25 cellular contexts compared by ENCODE assay signal in genomic region chr17:16926061-16926511, GRCh38. TPM values are rescaled to one million over a fixed set of nuclear protein-coding genes. Genes with fewer than 3 reads are reported as not detected.
"Had no signal": no experiment of that assay in that cellular context is flagged by ENCODE, and none has a peak within 500 bp of the region (broad histone marks: within the 10 kb centered on the region; RNA-seq: fewer than 3 reads in every experiment).

No MANE protein-coding gene starts in this region.

- H3K27ac Mint-ChIP-seq: activated naive CD8-positive, alpha-beta T cell; activated T-cell treated with anti-CD3 and anti-CD28 coated beads, Interleukin-2, amount 50 U/mL, for 24 hours; naive thymus-derived CD8-positive, alpha-beta T cell; T-cell had no signal

- H3K9me3 Mint-ChIP-seq: activated T-cell treated with anti-CD3 and anti-CD28 coated beads, Interleukin-2, amount 50 U/mL, for 24 hours; naive thymus-derived CD8-positive, alpha-beta T cell; T-cell had no signal

- DNase-seq: activated CD4-positive, alpha-beta T cell treated with anti-CD3 and anti-CD28 coated beads, Interleukin-2, amount 50 U/mL, for 48 hours; amniotic stem cell; caudate nucleus; colonic mucosa; effector CD4-positive, alpha-beta T cell; esophagus squamous epithelium; hypothalamus; kidney glomerular epithelial cell; mammary epithelial cell; naive thymus-derived CD8-positive, alpha-beta T cell; nucleus accumbens; right cardiac atrium; stimulated activated CD4-positive, alpha-beta T cell treated with anti-CD3 and anti-CD28 coated beads, Interleukin-1b, Interleukin-23, amount 100 ng/mL, for 48 hours; stomach; T-cell; T-helper 9 cell; testis had no signal

- H3K27me3 Mint-ChIP-seq: activated naive CD8-positive, alpha-beta T cell; activated T-cell treated with anti-CD3 and anti-CD28 coated beads, Interleukin-2, amount 50 U/mL, for 24 hours; naive thymus-derived CD8-positive, alpha-beta T cell; T-cell had no signal

- ATAC-seq: mucosa of descending colon; naive thymus-derived CD8-positive, alpha-beta T cell; right cardiac atrium; T-cell had no signal

- H3K36me3 Mint-ChIP-seq: activated naive CD8-positive, alpha-beta T cell; naive thymus-derived CD8-positive, alpha-beta T cell; T-cell had no signal

- H3K4me3 Mint-ChIP-seq: activated naive CD8-positive, alpha-beta T cell; activated T-cell treated with anti-CD3 and anti-CD28 coated beads, Interleukin-2, amount 50 U/mL, for 24 hours; naive thymus-derived CD8-positive, alpha-beta T cell; T-cell had no signal

- FAIRE-seq: endothelial cell of umbilical vein had no signal

RNA-seq across cellular contexts. Expression of gene TNFRSF13B, which starts 45.8 kb away (rescaled TPM):
- total RNA-seq: endothelial cell of umbilical vein, esophagus squamous epithelium, fibroblast of villous mesenchyme, glomerular endothelial cell, mammary epithelial cell, prostate gland, right cardiac atrium, testis, urinary bladder had no signal
